ENCODE assay signal across 11 cellular contexts in genomic region chr22:17563936-17564391, GRCh38. TPM values are rescaled to one million over a fixed set of nuclear protein-coding genes. Genes with fewer than 3 reads are reported as not detected.
DNase-seq lines count a peak whose midpoint lies in the region; ATAC-seq and TF ChIP-seq lines count a peak whose summit lies in the region.
"Had no signal": no experiment of that assay in that cellular context is flagged by ENCODE, and none has a peak within 500 bp of the region (broad histone marks: within the 10 kb centered on the region; RNA-seq: fewer than 3 reads in every experiment).

No MANE protein-coding gene starts in this region.

- TF ChIP-seq POLR2A in uterus (IDR thresholded peaks at IDR 0.05) = no peak

- H3K9me3 ChIP-seq in SK-N-SH (no peaks in the 10 kb centered on the region), muscle layer of colon (ENCODE audit: low read length) (no peaks in the 10 kb centered on the region), uterus (no peaks in the 10 kb centered on the region)

- TF ChIP-seq EP300 in SK-N-SH (IDR thresholded peaks at IDR 0.05; ENCODE audit: borderline replicate concordance in 1 of 2, low read depth in 1 of 2, low read length in 1 of 2) = no peak

- no peak overlapping the region for H2AFZ ChIP-seq in SK-N-SH (ENCODE audit: low read depth)

- WGBS in SK-N-SH (ENCODE audit: low lambda C conversion rate) = 81% methylated on average over 11 of the region's 11 CpGs

- no peaks in the 10 kb centered on the region for H3K9me2 ChIP-seq in SK-N-SH

- H3K9ac ChIP-seq in SK-N-SH = no peak overlapping the region
- H3K9ac ChIP-seq in muscle layer of colon (ENCODE audit: low read length) = no peak overlapping the region

- DNase-seq in SK-N-SH = no peak
- DNase-seq in fibroblast of peridontal ligament (ENCODE audit: extremely low read depth) = peak; percentile 55
- DNase-seq in uterus = peak; percentile 65 to 82
- DNase-seq in epidermal melanocyte (ENCODE audit: insufficient read length, low spot score) = no peak
- DNase-seq in effector CD8-positive, alpha-beta T cell (lab: John Stamatoyannopoulos, UW) = no peak
- DNase-seq: ACHN, KG1, NCI-H526 treated with DMSO at 0.1 percent for 48 hours had no signal

- POLR2A ChIA-PET in SK-N-SH (lab: Yijun Ruan, JAX) = no interaction called here

- H3K27ac ChIP-seq in SK-N-SH (ENCODE audit: low read depth in 2 of 2, low read length in 1 of 2) (no peak overlapping the region), muscle layer of colon (ENCODE audit: low read depth, low read length) (peak overlapping the region; percentile 53), uterus (peak overlapping the region; percentile 76)

- no peak overlapping the region for H3K4me3 ChIP-seq in SK-N-SH (ENCODE audit: low read depth in 2 of 2, low read length in 1 of 2)
- H3K4me3 ChIP-seq in muscle layer of colon (ENCODE audit: low read depth in 1 of 2, low read length in 2 of 2) = peak overlapping the region in 1 of 2 donors; percentile 47
- H3K4me3 ChIP-seq in uterus = no peak overlapping the region

- H3K4me1 ChIP-seq in SK-N-SH (ENCODE audit: control insufficient read depth in 1 of 2, insufficient read depth in 2 of 2, low read depth in 1 of 2, low read length in 1 of 2) (no peaks in the 10 kb centered on the region), muscle layer of colon (ENCODE audit: insufficient read depth, low read length) (peaks cover 8% of the 10 kb centered on the region), uterus (peaks cover 0 to 4% of the 10 kb centered on the region in 2 donors)

- H3K36me3 ChIP-seq in SK-N-SH (replicated peaks in 1 of 2; ENCODE audit: control insufficient read depth in 1 of 2, insufficient read depth in 2 of 2, low read length in 1 of 2) (no peaks in the 10 kb centered on the region), muscle layer of colon (ENCODE audit: insufficient read depth, low read length) (no peaks in the 10 kb centered on the region), uterus (no peaks in the 10 kb centered on the region)

- TF ChIP-seq RAD21 in SK-N-SH (IDR thresholded peaks at IDR 0.05; ENCODE audit: low read length) = no peak

- H3F3A ChIP-seq in SK-N-SH (replicated peaks; ENCODE audit: insufficient read depth) = no peaks in the 10 kb centered on the region

- CTCF ChIA-PET in SK-N-SH (lab: Yijun Ruan, JAX) = interaction anchor here (0.6 to 2.4 kb wide), 2 partner anchors 8 to 66 kb away, joined by 3 to 5 read pairs; no protein-coding TSS in a partner anchor

- no peak for TF ChIP-seq CTCF in SK-N-SH (IDR thresholded peaks at IDR 0.05)
- TF ChIP-seq CTCF in uterus (IDR thresholded peaks at IDR 0.05) = no peak

- H3K79me2 ChIP-seq in SK-N-SH (ENCODE audit: insufficient read depth) = no peaks in the 10 kb centered on the region

- ATAC-seq in SK-N-SH treated with all-trans-retinoic acid at 6 μM for 48 hours (peak; percentile 61; the same call in 2 of the 3 replicates), HG03108 (IDR thresholded peaks at IDR 0.05; ENCODE audit: unreplicated experiment) (no peak)

- intact Hi-C loops in uterus (cut with DNase I; ENCODE audit: low total_unique reads) = no loop called here

- no peaks in the 10 kb centered on the region; the same call in 1 of the 2 replicates for H3K27me3 ChIP-seq in SK-N-SH (ENCODE audit: insufficient read depth)
- no peaks in the 10 kb centered on the region for H3K27me3 ChIP-seq in muscle layer of colon (ENCODE audit: control insufficient read depth in 1 of 2, insufficient read depth in 2 of 2, low read length in 2 of 2)
- no peaks in the 10 kb centered on the region for H3K27me3 ChIP-seq in uterus

- H3K4me2 ChIP-seq in SK-N-SH = no peak overlapping the region

- no peaks in the 10 kb centered on the region for H4K20me1 ChIP-seq in SK-N-SH (ENCODE audit: insufficient read depth)

TF ChIP-seq in SK-N-SH treated with all-trans-retinoic acid at 6 μM for 48 hours, 23 proteins besides CTCF, POLR2A, EP300 and RAD21 (continues in another document):
- TF ChIP-seq ZFP3 (CRISPR knock-in tag; IDR thresholded peaks at IDR 0.05) (no peak), ESRRG (CRISPR knock-in tag; IDR thresholded peaks at IDR 0.05) (no peak), POU6F1 (CRISPR knock-in tag; IDR thresholded peaks at IDR 0.05; ENCODE audit: borderline replicate concordance, low read depth) (no peak), TCF4 (CRISPR knock-in tag; IDR thresholded peaks at IDR 0.05; ENCODE audit: borderline replicate concordance) (no peak), CSRNP3 (CRISPR knock-in tag; IDR thresholded peaks at IDR 0.05) (no peak)

TF ChIP-seq in SK-N-SH, 30 proteins besides CTCF, POLR2A, EP300 and RAD21:
- TF ChIP-seq MXI1 (IDR thresholded peaks at IDR 0.05; ENCODE audit: low read depth, low read length) = no peak
- no peak for TF ChIP-seq GATA2 (CRISPR knock-in tag; IDR thresholded peaks at IDR 0.05)
- TF ChIP-seq EZH2phosphoT487 (IDR thresholded peaks at IDR 0.05; ENCODE audit: borderline replicate concordance, low read depth) = no peak
- no peak for TF ChIP-seq MAX (IDR thresholded peaks at IDR 0.05; ENCODE audit: low read depth)
- no peak for TF ChIP-seq FOXM1 (IDR thresholded peaks at IDR 0.05; ENCODE audit: low read depth)
- TF ChIP-seq TCF12 (IDR thresholded peaks at IDR 0.05) = no peak

RNA-seq across cellular contexts. Expression of gene SLC25A18, which starts 0.7 kb away (rescaled TPM):
- 0.02 TPM in 1 of 2 replicates, not detected in the other for polyA plus RNA-seq in SK-N-SH (2012; rRNA removed)
- not detected in 2 replicates for polyA plus RNA-seq in SK-N-SH (2012; cell fraction: cytosol; rRNA removed)
- polyA plus RNA-seq in SK-N-SH (2012; cell fraction: nucleus; rRNA removed) = not detected in 2 replicates
- 10 to 100 TPM in 1 of 4 donors, 1 to 10 TPM in 1, not detected in 2; 6.2 to 11.7 TPM for total RNA-seq in uterus

Comparison
In these comparisons a context has a peak if more than half of its experiments do, and no peak if none do; other contexts are left out.
1. DNase-seq: peak in fibroblast of peridontal ligament (single experiment) and uterus (2 of 2); none in SK-N-SH (single experiment), epidermal melanocyte (single experiment) and effector CD8-positive, alpha-beta T cell (single experiment).
2. H3K27ac ChIP-seq: peak in muscle layer of colon (single experiment) and uterus (2 of 2); none in SK-N-SH (0 of 2).